19 cellular contexts compared by ENCODE assay signal in genomic region chr2:40199758-40200157, GRCh38.
DNase-seq lines count a peak whose midpoint lies in the region; ATAC-seq and TF ChIP-seq lines count a peak whose summit lies in the region.
"Had no signal": no experiment of that assay in that cellular context is flagged by ENCODE, and none has a peak within 500 bp of the region (broad histone marks: within the 10 kb centered on the region; RNA-seq: fewer than 3 reads in every experiment).

No MANE protein-coding gene starts in this region.

- TF ChIP-seq CTCF in BJ (IDR thresholded peaks at IDR 0.05; ENCODE audit: insufficient read depth, low read depth, low read length) (no peak), mesothelial cell of epicardium (IDR thresholded peaks at IDR 0.05; ENCODE audit: unreplicated experiment) (no peak), GM20000 (IDR thresholded peaks at IDR 0.05; ENCODE audit: extremely low read depth, missing control alignments) (no peak)

- no peaks in the 10 kb centered on the region for H3K27me3 Mint-ChIP-seq in mesothelial cell of epicardium (ENCODE audit: low read depth)
- H3K27me3 Mint-ChIP-seq: CD4-positive, CD25-positive, alpha-beta regulatory T cell had no signal

- peaks cover 31% of the 10 kb centered on the region for H3K4me1 Mint-ChIP-seq in mesothelial cell of epicardium
- H3K4me1 Mint-ChIP-seq: CD4-positive, CD25-positive, alpha-beta regulatory T cell; IgD-negative memory B cell had no signal

- no peak overlapping the region for H3K4me3 Mint-ChIP-seq in mesothelial cell of epicardium
- H3K4me3 Mint-ChIP-seq: CD4-positive, CD25-positive, alpha-beta regulatory T cell; IgD-negative memory B cell had no signal

- no peaks in the 10 kb centered on the region for H3K9me3 Mint-ChIP-seq in mesothelial cell of epicardium

- DNase-seq in BJ (ENCODE audit: low read depth) (peak; percentile 56), LHCN-M2 (ENCODE audit: low read depth) (peak; percentile 85), fibroblast of gingiva (ENCODE audit: low read depth) (peak; percentile 81), mesothelial cell of epicardium (ENCODE audit: low spot score in 2 of 2, unreplicated experiment in 2 of 2) (no peak), GM20000 (ENCODE audit: low spot score) (no peak), MV-4-11 (lab: John Stamatoyannopoulos, UW) (no peak), NCI-H187 treated with DMSO at 0.1 percent for 48 hours (lab: John Stamatoyannopoulos, UW) (no peak)
- DNase-seq: AML-193; Calu3; CD4-positive, CD25-positive, alpha-beta regulatory T cell; GDM1; NCI-H146; NCI-H2107; NCI-H226; NCI-H69; NK-92 treated with Interleukin-12 subunit alpha and Interleukin-12 subunit beta, amount 100 ng/mL, for 24 hours had no signal

- ATAC-seq in HG02588 (IDR thresholded peaks at IDR 0.05; ENCODE audit: unreplicated experiment), result no peak
- ATAC-seq: A549 had no signal

- no peak overlapping the region for H3K4me3 ChIP-seq in BJ (ENCODE audit: low read depth, low read length)
- H3K4me3 ChIP-seq: A549 had no signal

- POLR2A ChIA-PET in BJ (lab: Charles Lee), result no interaction called here

- H3K36me3 ChIP-seq in BJ (ENCODE audit: control insufficient read depth, insufficient read depth, low read length), result no peaks in the 10 kb centered on the region

- peak overlapping the region; percentile 5 for H3K27ac Mint-ChIP-seq in mesothelial cell of epicardium
- H3K27ac Mint-ChIP-seq: CD4-positive, CD25-positive, alpha-beta regulatory T cell; IgD-negative memory B cell had no signal

- H3K27me3 ChIP-seq in BJ (ENCODE audit: control insufficient read depth, insufficient read depth, low read length), result no peaks in the 10 kb centered on the region

- CTCF ChIA-PET in BJ (lab: Yijun Ruan, JAX), result interaction anchor here (1.0 to 1.4 kb wide), 2 partner anchors 69 to 286 kb away, joined by 3 to 4 read pairs; no protein-coding TSS in a partner anchor

- H3K36me3 Mint-ChIP-seq in mesothelial cell of epicardium, result no peaks in the 10 kb centered on the region
- H3K36me3 Mint-ChIP-seq: CD4-positive, CD25-positive, alpha-beta regulatory T cell; IgD-negative memory B cell had no signal

Comparison
In these comparisons a context has a peak if more than half of its experiments do, and no peak if none do; other contexts are left out.
1. DNase-seq: peak in BJ (single experiment), LHCN-M2 (single experiment) and fibroblast of gingiva (single experiment); none in mesothelial cell of epicardium (0 of 2), GM20000 (single experiment), MV-4-11 (single experiment) and NCI-H187 treated with DMSO at 0.1 percent for 48 hours (single experiment).